10 cellular contexts compared by ENCODE assay signal in genomic region chr6:140636698-140637402, GRCh38.
DNase-seq lines count a peak whose midpoint lies in the region.
"Had no signal": no experiment of that assay in that cellular context is flagged by ENCODE, and none has a peak within 500 bp of the region (broad histone marks: within the 10 kb centered on the region; RNA-seq: fewer than 3 reads in every experiment).

No MANE protein-coding gene starts in this region.

- in situ Hi-C loops in G401 (cut with HindIII; ENCODE audit: low sequenced_read_pairs) = no loop called here

- peak; percentile 3 for DNase-seq in G401 (ENCODE audit: low spot score)
- DNase-seq in H7 = peak; percentile 16
- DNase-seq in NCI-H345 (lab: John Stamatoyannopoulos, UW) = peak; percentile 46
- peak; percentile 10 for DNase-seq in iPS-NIHi11 (ENCODE audit: low spot score)
- DNase-seq in T-helper 1 cell = no peak
- DNase-seq in NOMO-1 (lab: John Stamatoyannopoulos, UW; ENCODE audit: unreplicated experiment in 2 of 2) = no peak
- no peak for DNase-seq in C1 segment of cervical spinal cord (lab: John Stamatoyannopoulos, UW)
- DNase-seq in activated gamma-delta T cell (lab: John Stamatoyannopoulos, UW) = no peak
- DNase-seq: activated CD8-positive, alpha-beta T cell treated with anti-CD3 and anti-CD28 coated beads for 36 hours; Caco-2 had no signal

- no peak overlapping the region for H3K4me3 ChIP-seq in H7 (ENCODE audit: insufficient read depth, low read depth, low read length)

- no peaks in the 10 kb centered on the region for H3K36me3 ChIP-seq in H7 (replicated peaks; ENCODE audit: control insufficient read depth, insufficient read depth, low read length)

- H3K27me3 ChIP-seq in H7 (ENCODE audit: control insufficient read depth, insufficient read depth, low read length) = no peaks in the 10 kb centered on the region

Comparison
In these comparisons a context has a peak if more than half of its experiments do, and no peak if none do; other contexts are left out.
1. DNase-seq: peak in G401 (single experiment), H7 (single experiment), NCI-H345 (single experiment) and iPS-NIHi11 (single experiment); none in T-helper 1 cell (0 of 5), NOMO-1 (0 of 2), C1 segment of cervical spinal cord (0 of 14) and activated gamma-delta T cell (single experiment).